Comparison of ENCODE assay signal across 22 cellular contexts in the genomic region with DNA sequence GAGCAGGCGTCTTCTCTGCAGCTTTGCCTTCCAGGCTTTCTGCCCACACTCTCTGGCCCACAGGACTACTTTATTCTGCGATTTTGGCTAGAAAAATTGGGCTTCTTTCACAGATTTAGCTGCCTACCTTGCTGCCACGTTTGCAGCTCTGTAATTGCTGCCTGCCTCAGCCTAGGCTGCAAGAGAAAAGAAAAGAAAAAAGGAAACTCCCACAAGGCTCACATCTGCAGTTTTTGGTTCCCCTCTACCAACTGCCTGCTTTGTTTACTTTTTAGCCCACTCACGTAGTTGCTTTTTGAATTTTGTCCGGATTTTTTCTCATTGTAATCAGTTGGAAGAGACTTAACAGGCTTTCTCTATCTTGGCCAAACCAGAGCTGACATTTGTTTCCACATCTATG. TPM values are rescaled to one million over a fixed set of nuclear protein-coding genes. Genes with fewer than 3 reads are reported as not detected.
DNase-seq lines count a peak whose midpoint lies in the region; ATAC-seq and TF ChIP-seq lines count a peak whose summit lies in the region.
"Had no signal": no experiment of that assay in that cellular context is flagged by ENCODE, and none has a peak within 500 bp of the region (broad histone marks: within the 10 kb centered on the region; RNA-seq: fewer than 3 reads in every experiment).

No MANE protein-coding gene starts in this region.

- peak overlapping the region; percentile 85 for H3K27ac Mint-ChIP-seq in glutamatergic neuron (ENCODE audit: unreplicated experiment)
- H3K27ac Mint-ChIP-seq in mesothelial cell of epicardium, result no peak overlapping the region
- H3K27ac Mint-ChIP-seq: activated naive CD8-positive, alpha-beta T cell; effector memory CD8-positive, alpha-beta T cell; stimulated activated naive CD8-positive, alpha-beta T cell treated with anti-CD3 and anti-CD28 coated beads, Interleukin-15, amount 100 ng/mL, for 72 hours; T-helper 17 cell had no signal

- ATAC-seq in GM18868 (IDR thresholded peaks at IDR 0.05; ENCODE audit: unreplicated experiment) (peak; percentile 82), GM21723 (IDR thresholded peaks at IDR 0.05; ENCODE audit: unreplicated experiment) (peak; percentile 76), HG03103 (IDR thresholded peaks at IDR 0.05; ENCODE audit: low read depth, unreplicated experiment) (peak; percentile 55), HG03135 (IDR thresholded peaks at IDR 0.05; ENCODE audit: unreplicated experiment) (no peak)
- ATAC-seq: effector memory CD8-positive, alpha-beta T cell; stimulated activated naive CD8-positive, alpha-beta T cell treated with anti-CD3 and anti-CD28 coated beads, Interleukin-15, amount 100 ng/mL, for 72 hours; T-helper 17 cell had no signal

- H3K36me3 Mint-ChIP-seq in glutamatergic neuron (ENCODE audit: unreplicated experiment), result peaks cover 8% of the 10 kb centered on the region
- no peaks in the 10 kb centered on the region for H3K36me3 Mint-ChIP-seq in mesothelial cell of epicardium
- H3K36me3 Mint-ChIP-seq: activated naive CD8-positive, alpha-beta T cell had no signal

- H3K9me3 Mint-ChIP-seq in glutamatergic neuron (ENCODE audit: unreplicated experiment) (peaks cover 9% of the 10 kb centered on the region), mesothelial cell of epicardium (peaks cover 17% of the 10 kb centered on the region)
- H3K9me3 Mint-ChIP-seq: effector memory CD8-positive, alpha-beta T cell; stimulated activated naive CD8-positive, alpha-beta T cell treated with anti-CD3 and anti-CD28 coated beads, Interleukin-15, amount 100 ng/mL, for 72 hours had no signal

- H3K4me1 Mint-ChIP-seq in glutamatergic neuron (ENCODE audit: low read depth, unreplicated experiment) (peaks cover 8% of the 10 kb centered on the region), mesothelial cell of epicardium (peaks cover 8% of the 10 kb centered on the region)
- H3K4me1 Mint-ChIP-seq: stimulated activated naive CD8-positive, alpha-beta T cell treated with anti-CD3 and anti-CD28 coated beads, Interleukin-15, amount 100 ng/mL, for 72 hours had no signal

- H3K27me3 Mint-ChIP-seq in glutamatergic neuron (ENCODE audit: unreplicated experiment) (peaks cover 2% of the 10 kb centered on the region), mesothelial cell of epicardium (ENCODE audit: low read depth) (no peaks in the 10 kb centered on the region)

- DNase-seq in glutamatergic neuron (no peak), NCI-H69 (lab: John Stamatoyannopoulos, UW) (no peak), mesothelial cell of epicardium (ENCODE audit: low spot score in 2 of 2, unreplicated experiment in 2 of 2) (no peak), NCI-H526 treated with DMSO at 0.1 percent for 48 hours (lab: John Stamatoyannopoulos, UW) (no peak)
- DNase-seq: activated CD4-positive, alpha-beta T cell treated with anti-CD3 and anti-CD28 coated beads for 1 hour; activated CD8-positive, alpha-beta memory T cell treated with anti-CD3 and anti-CD28 coated beads, Interleukin-2, amount 50 U/mL, for 4 hours; effector memory CD8-positive, alpha-beta T cell; H7; left ventricle myocardium inferior; MV-4-11; NCI-H2107; stimulated activated CD4-positive, alpha-beta T cell treated with anti-CD3 and anti-CD28 coated beads, Interleukin-12 subunit alpha, Interleukin-12 subunit beta, amount 100 ng/mL, for 4 hours; stimulated activated naive CD8-positive, alpha-beta T cell treated with anti-CD3 and anti-CD28 coated beads, Interleukin-15, amount 100 ng/mL, for 72 hours; T-helper 17 cell had no signal

- TF ChIP-seq CTCF in glutamatergic neuron (IDR thresholded peaks at IDR 0.05; ENCODE audit: partially characterized antibody, unreplicated experiment) (no peak), mesothelial cell of epicardium (IDR thresholded peaks at IDR 0.05; ENCODE audit: unreplicated experiment) (no peak)

- no peak overlapping the region for H3K4me3 Mint-ChIP-seq in glutamatergic neuron (ENCODE audit: unreplicated experiment)
- no peak overlapping the region for H3K4me3 Mint-ChIP-seq in mesothelial cell of epicardium
- H3K4me3 Mint-ChIP-seq: activated naive CD8-positive, alpha-beta T cell; effector memory CD8-positive, alpha-beta T cell; stimulated activated naive CD8-positive, alpha-beta T cell treated with anti-CD3 and anti-CD28 coated beads, Interleukin-15, amount 100 ng/mL, for 72 hours; T-helper 17 cell had no signal

RNA-seq across cellular contexts. Expression of a gene that starts 24.3 kb away (rescaled TPM):
- total RNA-seq in glutamatergic neuron (ENCODE audit: unreplicated experiment), result not detected
- not detected in 3 replicates for total RNA-seq in mesothelial cell of epicardium
- total RNA-seq: cardiac muscle cell, H7, left ventricle myocardium inferior, pulmonary artery endothelial cell, T-helper 17 cell, urinary bladder had no signal

RNA-seq across cellular contexts. Expression of a gene that starts 25.2 kb away (rescaled TPM):
- 40.6 TPM for total RNA-seq in glutamatergic neuron (ENCODE audit: unreplicated experiment)
- 36.0 to 39.7 TPM (median 37.1 TPM) in 3 replicates for total RNA-seq in mesothelial cell of epicardium

RNA-seq across cellular contexts. Expression of a gene that starts 30.7 kb away (rescaled TPM):
- total RNA-seq in glutamatergic neuron (ENCODE audit: unreplicated experiment) (not detected), mesothelial cell of epicardium (not detected in 3 replicates)
- total RNA-seq: cardiac muscle cell, left ventricle myocardium inferior had no signal

RNA-seq across cellular contexts. Expression of a gene that starts 56.3 kb away (rescaled TPM):
- 0.17 TPM for total RNA-seq in glutamatergic neuron (ENCODE audit: unreplicated experiment)
- total RNA-seq in mesothelial cell of epicardium, result 0.18 to 0.38 TPM (median 0.36 TPM) in 3 replicates
